Comparison of ENCODE assay signal across 7 cellular contexts in genomic region chr3:63911395-63911900, GRCh38. TPM values are rescaled to one million over a fixed set of nuclear protein-coding genes. Genes with fewer than 3 reads are reported as not detected.
DNase-seq lines count a peak whose midpoint lies in the region; ATAC-seq and TF ChIP-seq lines count a peak whose summit lies in the region.

No MANE protein-coding gene starts in this region.

- peak overlapping the region; percentile 95 for H3K27ac Mint-ChIP-seq in activated naive CD8-positive, alpha-beta T cell treated with anti-CD3 and anti-CD28 coated beads, Interleukin-2, amount 50 U/mL, for 24 hours

- no peaks in the 10 kb centered on the region for H3K9me3 Mint-ChIP-seq in activated naive CD8-positive, alpha-beta T cell treated with anti-CD3 and anti-CD28 coated beads, Interleukin-2, amount 50 U/mL, for 24 hours

- peak overlapping the region; percentile 96 to 97 for H3K27ac ChIP-seq in liver (ENCODE audit: low read depth in 1 of 2, low read length in 2 of 2)
- peak overlapping the region; percentile 97 to 99 (median 97) for H3K27ac ChIP-seq in tibial nerve

- H3K36me3 Mint-ChIP-seq in activated naive CD8-positive, alpha-beta T cell treated with anti-CD3 and anti-CD28 coated beads, Interleukin-2, amount 50 U/mL, for 24 hours (ENCODE audit: low read depth) = peaks cover 28% of the 10 kb centered on the region

- no peak for TF ChIP-seq EP300 in tibial nerve (IDR thresholded peaks at IDR 0.05)

- no peak for DNase-seq in activated naive CD8-positive, alpha-beta T cell treated with anti-CD3 and anti-CD28 coated beads, Interleukin-2, amount 50 U/mL, for 24 hours
- peak in 1 of 2 donors; percentile 13 for DNase-seq in tibial nerve (ENCODE audit: low spot score in 2 of 2)
- DNase-seq in NCI-H748 (lab: John Stamatoyannopoulos, UW; ENCODE audit: unreplicated experiment) = no peak

- peak overlapping the region; percentile 90 for H3K4me3 Mint-ChIP-seq in activated naive CD8-positive, alpha-beta T cell treated with anti-CD3 and anti-CD28 coated beads, Interleukin-2, amount 50 U/mL, for 24 hours

- H3K36me3 ChIP-seq in liver (ENCODE audit: control insufficient read depth in 4 of 4, insufficient read depth in 3 of 4, low read depth in 1 of 4, low read length in 3 of 4) (peaks cover 0 to 9% (median 4%) of the 10 kb centered on the region in 4 donors), tibial nerve (peaks cover 0 to 17% (median 0%) of the 10 kb centered on the region in 3 donors)

- TF ChIP-seq POLR2A in tibial nerve (IDR thresholded peaks at IDR 0.05) = no peak

- H3K27me3 ChIP-seq in liver (ENCODE audit: control insufficient read depth in 4 of 4, insufficient read depth in 4 of 4, low read length in 3 of 4) (no peaks in the 10 kb centered on the region), tibial nerve (no peaks in the 10 kb centered on the region)

- peak overlapping the region; percentile 71 to 75 for H3K9ac ChIP-seq in liver (ENCODE audit: low read depth in 1 of 2, low read length in 2 of 2)

- H3K9me3 ChIP-seq in liver (ENCODE audit: control insufficient read depth in 4 of 4, low read length in 3 of 4) (no peaks in the 10 kb centered on the region), tibial nerve (no peaks in the 10 kb centered on the region)

- TF ChIP-seq CTCF in liver (IDR thresholded peaks at IDR 0.05; ENCODE audit: low read depth, low read length, missing input control) (no peak), tibial nerve (IDR thresholded peaks at IDR 0.05) (no peak)

- ATAC-seq in GM18508 (IDR thresholded peaks at IDR 0.05; ENCODE audit: insufficient read depth, unreplicated experiment) (peak; percentile 5), HG03175 (IDR thresholded peaks at IDR 0.05; ENCODE audit: unreplicated experiment) (peak; percentile 25), HG03432 (IDR thresholded peaks at IDR 0.05; ENCODE audit: unreplicated experiment) (no peak)
- peak; percentile 26 for ATAC-seq in activated naive CD8-positive, alpha-beta T cell treated with anti-CD3 and anti-CD28 coated beads, Interleukin-2, amount 50 U/mL, for 24 hours

- 1% methylated on average over 24 of the region's 24 CpGs for WGBS in liver
- 1 to 4% methylated on average over 22 to 24 of the region's 24 CpGs for WGBS in tibial nerve, 2 donors

- no peaks in the 10 kb centered on the region for H3K27me3 Mint-ChIP-seq in activated naive CD8-positive, alpha-beta T cell treated with anti-CD3 and anti-CD28 coated beads, Interleukin-2, amount 50 U/mL, for 24 hours

- peak overlapping the region; percentile 71 to 92 (median 85) for H3K4me3 ChIP-seq in liver (ENCODE audit: low read depth in 1 of 3, low read length in 3 of 3)
- peak overlapping the region; percentile 68 to 95 (median 76) for H3K4me3 ChIP-seq in tibial nerve

- peaks cover 53% of the 10 kb centered on the region for H3K4me1 Mint-ChIP-seq in activated naive CD8-positive, alpha-beta T cell treated with anti-CD3 and anti-CD28 coated beads, Interleukin-2, amount 50 U/mL, for 24 hours

- no peak for TF ChIP-seq RAD21 in liver (IDR thresholded peaks at IDR 0.05)

- H3K4me1 ChIP-seq in liver (ENCODE audit: control insufficient read depth in 4 of 4, insufficient read depth in 4 of 4, low read length in 3 of 4) = peaks cover 7 to 32% (median 23%) of the 10 kb centered on the region in 4 donors
- peaks cover 0 to 35% (median 19%) of the 10 kb centered on the region in 4 donors for H3K4me1 ChIP-seq in tibial nerve

TF ChIP-seq in liver, 16 proteins besides CTCF, POLR2A, EP300 and RAD21:
- TF ChIP-seq GABPA (IDR thresholded peaks at IDR 0.05 in 1 of 2, conservative IDR thresholded peaks at IDR 0.05 in 1 of 2) (no peak), YY1 (IDR thresholded peaks at IDR 0.05) (no peak), HNF4A (conservative IDR thresholded peaks at IDR 0.05) (peak in 1 of 2 donors; percentile 54), ZBTB33 (IDR thresholded peaks at IDR 0.05) (no peak), SP1 (IDR thresholded peaks at IDR 0.05) (no peak)

RNA-seq across cellular contexts. Expression of gene SCAANT1, which starts 0.7 kb away (rescaled TPM):
- total RNA-seq in liver (not detected), tibial nerve (not detected)
- not detected for polyA plus RNA-seq in liver

RNA-seq across cellular contexts. Expression of gene ATXN7, which starts 47.8 kb away (rescaled TPM):
- 10 to 100 TPM in 1 of 2 donors, 1 to 10 TPM in 1; 7.7 to 13.6 TPM for total RNA-seq in liver
- 1 to 10 TPM; 2.8 to 3.5 TPM for polyA plus RNA-seq in liver
- 10 to 100 TPM; 29.2 to 44.2 (median 38.3) TPM for total RNA-seq in tibial nerve

RNA-seq across cellular contexts. Expression of gene THOC7, which starts 47.8 kb away (rescaled TPM):
- total RNA-seq in liver = 10 to 100 TPM; 11.7 to 22.4 TPM
- 10 to 100 TPM; 23.5 to 38.6 TPM for polyA plus RNA-seq in liver
- 10 to 100 TPM; 32.2 to 77.4 (median 47.9) TPM for total RNA-seq in tibial nerve
